In genomic region chr17:30730837-30731209, GRCh38 we compare ENCODE assay signal across 8 cellular contexts.
DNase-seq lines count a peak whose midpoint lies in the region; ATAC-seq, FAIRE-seq and TF ChIP-seq lines count a peak whose summit lies in the region.
"Not testable (repeated sequence)": the region's sequence is repeated elsewhere in the genome, so short reads cannot be mapped to it uniquely, and the experiment has no call there.

No MANE protein-coding gene starts in this region.

- H3K27me3 Mint-ChIP-seq in Caco-2 (ENCODE audit: insufficient read depth, unreplicated experiment); activated B cell treated with CpG ODN at 0.5 μM for 24 hours; osteocyte (ENCODE audit: unreplicated experiment): not testable (repeated sequence)

- not testable (repeated sequence) for H3F3A ChIP-seq in Loucy (ENCODE audit: low read depth)

- H3K9me2 ChIP-seq in Loucy (replicated peaks; ENCODE audit: low read depth, low read length), result not testable (repeated sequence)

- H3K4me2 ChIP-seq in Loucy (ENCODE audit: low read depth, low read length, poor library complexity, severe bottlenecking) (peak overlapping the region; percentile 57), HepG2 (ENCODE audit: low read depth, low read length) (peak overlapping the region; percentile 70)

- WGBS in esophagus squamous epithelium, 2 donors, result 33 to 36% methylated on average over 8 to 17 of the region's 17 CpGs
- WGBS in HepG2 (ENCODE audit: low lambda C conversion rate), result 30% methylated on average over 17 of the region's 17 CpGs
- WGBS in thymus, result 62% methylated on average over 17 of the region's 17 CpGs

- CTCF ChIA-PET in Caco-2 (lab: Charles Lee); HepG2 (lab: Yijun Ruan, JAX; ENCODE audit: low intra/inter-chr PET ratio, low total read pairs): not testable (repeated sequence)
- CTCF ChIA-PET in activated B cell treated with CpG ODN at 0.5 μM for 24 hours (lab: Charles Lee), result interaction anchor here (0.6 kb wide), 1 partner anchor 98 kb away, joined by 3 read pairs; no protein-coding TSS in a partner anchor

- H3K79me2 ChIP-seq in Loucy (ENCODE audit: insufficient read depth, low read length), result peaks cover 71% of the 10 kb centered on the region
- H3K79me2 ChIP-seq in HepG2 (ENCODE audit: insufficient read depth, low read length), result peaks cover 39% of the 10 kb centered on the region

- peaks cover 28% of the 10 kb centered on the region for H3K36me3 Mint-ChIP-seq in Caco-2 (ENCODE audit: insufficient read depth, unreplicated experiment)
- H3K36me3 Mint-ChIP-seq in activated B cell treated with CpG ODN at 0.5 μM for 24 hours (ENCODE audit: low read depth), result peaks cover 13% of the 10 kb centered on the region
- not testable (repeated sequence) for H3K36me3 Mint-ChIP-seq in osteocyte (ENCODE audit: unreplicated experiment)

- in situ Hi-C loops in astrocyte of the cerebellum (cut with HindIII; ENCODE audit: low sequenced_read_pairs); HepG2 (cut with HindIII; ENCODE audit: extremely low pct_ligation_motif_present, low pct_unique_long_range_greater_than_20kb): not testable (repeated sequence)

- DNase-seq in Caco-2, result peak in 1 of 2 experiments; percentile 30
- DNase-seq in activated B cell treated with CpG ODN at 0.5 μM for 24 hours; astrocyte of the cerebellum (ENCODE audit: low read depth); esophagus squamous epithelium (lab: John Stamatoyannopoulos, UW); HepG2 (ENCODE audit: low spot score): not testable (repeated sequence)
- peak; percentile 49 for DNase-seq in osteocyte (ENCODE audit: extremely low spot score, unreplicated experiment)

- H3K4me1 ChIP-seq in Caco-2; thymus (ENCODE audit: control insufficient read depth, insufficient read depth, low read length): not testable (repeated sequence)
- H3K4me1 ChIP-seq in Loucy (ENCODE audit: insufficient read depth, low read length, poor library complexity, severe bottlenecking) (peaks cover 22% of the 10 kb centered on the region), esophagus squamous epithelium (peaks cover 8 to 37% (median 9%) of the 10 kb centered on the region in 3 donors), HepG2 (ENCODE audit: insufficient read depth, low read length) (peaks cover 38% of the 10 kb centered on the region)

- H3K36me3 ChIP-seq in Caco-2 (ENCODE audit: control insufficient read depth, insufficient read depth, low read length); Loucy (ENCODE audit: insufficient read depth, low read length); esophagus squamous epithelium; HepG2 (replicated peaks in 1 of 2; ENCODE audit: control insufficient read depth in 1 of 2, insufficient read depth in 2 of 2, low read length in 2 of 2); thymus (ENCODE audit: control insufficient read depth, insufficient read depth): not testable (repeated sequence)

- intact Hi-C loops in Caco-2 (cut with micrococcal nuclease; ENCODE audit: unreplicated experiment) (loop anchor here (5.0 kb wide), 1 partner anchor 101 kb away; the partner anchor contains the start of gene ATAD5), activated B cell treated with CpG ODN at 0.5 μM for 24 hours (cut with micrococcal nuclease) (loop anchor here (5.0 kb wide), 1 partner anchor 91 kb away; the partner anchor contains the start of gene CRLF3)
- intact Hi-C loops in esophagus squamous epithelium (cut with DNase I); HepG2 (cut with micrococcal nuclease; ENCODE audit: unreplicated experiment): not testable (repeated sequence)

- not testable (repeated sequence) for TF ChIP-seq POLR2A in esophagus squamous epithelium (IDR thresholded peaks at IDR 0.05); HepG2 (IDR thresholded peaks at IDR 0.05; ENCODE audit: insufficient read depth in 1 of 2, low read depth in 2 of 2, low read length in 2 of 2)

- not testable (repeated sequence) for TF ChIP-seq RAD21 in HepG2 (CRISPR knock-in tag; IDR thresholded peaks at IDR 0.05)

- H3K4me1 Mint-ChIP-seq in Caco-2 (ENCODE audit: low read depth, unreplicated experiment), result not testable (repeated sequence)
- peaks cover 37% of the 10 kb centered on the region for H3K4me1 Mint-ChIP-seq in activated B cell treated with CpG ODN at 0.5 μM for 24 hours
- H3K4me1 Mint-ChIP-seq in osteocyte (ENCODE audit: unreplicated experiment), result peaks cover 29% of the 10 kb centered on the region

- POLR2A ChIA-PET in Caco-2 (lab: Charles Lee) (interaction anchor here (0.7 kb wide), 1 partner anchor 1471 kb away, joined by 4 read pairs; no protein-coding TSS in a partner anchor), activated B cell treated with CpG ODN at 0.5 μM for 24 hours (lab: Charles Lee) (interaction anchor here (0.6 to 2.2 kb wide), 6 partner anchors 16 to 1461 kb away, joined by 3 to 12 read pairs (median 6); partner anchors contain the start of genes ATAD5 and CRLF3)
- POLR2A ChIA-PET in HepG2 (lab: Yijun Ruan, JAX), result not testable (repeated sequence)

- not testable (repeated sequence) for FAIRE-seq in HepG2 (lab: Jason Lieb, UNC)

- H3K27ac Mint-ChIP-seq in Caco-2 (ENCODE audit: unreplicated experiment) (peak overlapping the region; percentile 99), activated B cell treated with CpG ODN at 0.5 μM for 24 hours (peak overlapping the region; percentile 96), osteocyte (ENCODE audit: unreplicated experiment) (peak overlapping the region; percentile 75)

- not testable (repeated sequence) for H3K9me3 ChIP-seq in Caco-2; Loucy (ENCODE audit: insufficient read depth, low read depth, low read length); esophagus squamous epithelium; HepG2 (ENCODE audit: low read length); thymus (ENCODE audit: control insufficient read depth)

- peak overlapping the region; percentile 97 for H3K4me3 Mint-ChIP-seq in Caco-2 (ENCODE audit: unreplicated experiment)
- peak overlapping the region; percentile 99 for H3K4me3 Mint-ChIP-seq in activated B cell treated with CpG ODN at 0.5 μM for 24 hours
- H3K4me3 Mint-ChIP-seq in osteocyte (ENCODE audit: unreplicated experiment), result peak overlapping the region; percentile 96

- BruUV-seq in Caco-2 (replicated peaks; lab: Mats Ljungman, UMichigan), result TSS peak; percentile 98
- BruUV-seq in HepG2 (replicated peaks; lab: Mats Ljungman, UMichigan), result TSS peak; percentile 94

- peak overlapping the region; percentile 78 for H3K9ac ChIP-seq in Loucy (ENCODE audit: low read depth, low read length, poor library complexity, severe bottlenecking)
- peak overlapping the region; percentile 71 for H3K9ac ChIP-seq in HepG2 (ENCODE audit: insufficient read depth, low read depth, low read length)

- H3K27me3 ChIP-seq in Caco-2 (replicated peaks; ENCODE audit: control insufficient read depth, insufficient read depth, low read length); Loucy (ENCODE audit: insufficient read depth, low read length, poor library complexity, severe bottlenecking); esophagus squamous epithelium; HepG2 (ENCODE audit: control insufficient read depth in 1 of 2, insufficient read depth in 2 of 2, low read length in 2 of 2); thymus (ENCODE audit: control insufficient read depth, insufficient read depth): not testable (repeated sequence)

- not testable (repeated sequence) for TF ChIP-seq CTCF in Caco-2 (IDR thresholded peaks at IDR 0.05; ENCODE audit: insufficient read depth in 1 of 2, low read depth in 1 of 2, low read length in 1 of 2, severe bottlenecking in 1 of 2, unreplicated experiment in 1 of 2); Loucy (conservative IDR thresholded peaks at IDR 0.05; ENCODE audit: low read length); activated B cell treated with CpG ODN at 0.5 μM for 24 hours (IDR thresholded peaks at IDR 0.05); astrocyte of the cerebellum (IDR thresholded peaks at IDR 0.05; ENCODE audit: low read depth, low read length, missing control alignments); esophagus squamous epithelium (IDR thresholded peaks at IDR 0.05); HepG2 (CRISPR knock-in tag; IDR thresholded peaks at IDR 0.05); osteocyte (IDR thresholded peaks at IDR 0.05)

- ATAC-seq in activated B cell treated with CpG ODN at 0.5 μM for 24 hours (ENCODE audit: low read depth); HepG2: not testable (repeated sequence)

- TF ChIP-seq EP300 in HepG2 (IDR thresholded peaks at IDR 0.05; ENCODE audit: low read depth in 2 of 2, low read length in 2 of 2); HepG2 (CRISPR knock-in tag; IDR thresholded peaks at IDR 0.05; ENCODE audit: borderline replicate concordance): not testable (repeated sequence)

- not testable (repeated sequence) for H3K9me3 Mint-ChIP-seq in Caco-2 (ENCODE audit: unreplicated experiment); activated B cell treated with CpG ODN at 0.5 μM for 24 hours; osteocyte (ENCODE audit: unreplicated experiment)

- H3K4me3 ChIP-seq in Caco-2 (ENCODE audit: low read depth, low read length), result peak overlapping the region; percentile 32
- peak overlapping the region; percentile 65 for H3K4me3 ChIP-seq in Loucy (ENCODE audit: low read length, poor library complexity, severe bottlenecking)
- peak overlapping the region; percentile 60 for H3K4me3 ChIP-seq in astrocyte of the cerebellum (ENCODE audit: low read depth, low read length)
- H3K4me3 ChIP-seq in esophagus squamous epithelium, result peak overlapping the region; percentile 56 to 86 (median 81)
- H3K4me3 ChIP-seq in HepG2 (replicated peaks in 1 of 3; ENCODE audit: insufficient read depth in 1 of 3, low read depth in 2 of 3, low read length in 3 of 3), result peak overlapping the region; percentile 40 to 60 (median 42); a peak in 5 of 6 replicates
- H3K4me3 ChIP-seq in thymus (ENCODE audit: low read length), result peak overlapping the region; percentile 54

- H2AFZ ChIP-seq in Loucy (ENCODE audit: low read length) (peak overlapping the region; percentile 56; the same call in 1 of the 2 replicates), HepG2 (ENCODE audit: low read length) (peak overlapping the region; percentile 97)

- peak overlapping the region in 3 of 4 donors; percentile 79 to 94 (median 84) for H3K27ac ChIP-seq in esophagus squamous epithelium
- peak overlapping the region; percentile 78 for H3K27ac ChIP-seq in HepG2 (ENCODE audit: extremely low read length, insufficient read depth, low read length)
- H3K27ac ChIP-seq in thymus (ENCODE audit: low read depth), result not testable (repeated sequence)

- H4K20me1 ChIP-seq in Loucy (ENCODE audit: insufficient read depth, low read length, poor library complexity, severe bottlenecking) (peaks cover 27% of the 10 kb centered on the region), HepG2 (ENCODE audit: insufficient read depth, low read length) (peaks cover 16% of the 10 kb centered on the region)
